ENCODE assay signal across 8 cellular contexts in genomic region chr3:79497447-79498111, GRCh38.
DNase-seq lines count a peak whose midpoint lies in the region; FAIRE-seq and TF ChIP-seq lines count a peak whose summit lies in the region.
"Had no signal": no experiment of that assay in that cellular context is flagged by ENCODE, and none has a peak within 500 bp of the region (broad histone marks: within the 10 kb centered on the region; RNA-seq: fewer than 3 reads in every experiment).

No MANE protein-coding gene starts in this region.

- no peak overlapping the region for H2AFZ ChIP-seq in Karpas-422 (ENCODE audit: low read length)
- H2AFZ ChIP-seq in neural progenitor cell (replicated peaks) = no peak overlapping the region

- H3K9me3 ChIP-seq in Karpas-422 (ENCODE audit: low read length) = no peaks in the 10 kb centered on the region
- no peaks in the 10 kb centered on the region for H3K9me3 ChIP-seq in breast epithelium
- H3K9me3 ChIP-seq in neural progenitor cell (ENCODE audit: low read depth) = no peaks in the 10 kb centered on the region
- H3K9me3 ChIP-seq in HAP-1 = no peaks in the 10 kb centered on the region

- H4K20me1 ChIP-seq in Karpas-422 (ENCODE audit: insufficient read depth, low read depth, low read length) (no peaks in the 10 kb centered on the region), neural progenitor cell (ENCODE audit: low read depth) (no peaks in the 10 kb centered on the region)

- no peaks in the 10 kb centered on the region for H3K36me3 Mint-ChIP-seq in neural progenitor cell

- H3K4me1 Mint-ChIP-seq in neural progenitor cell = no peaks in the 10 kb centered on the region
- H3K4me1 Mint-ChIP-seq: activated B cell treated with CpG ODN at 0.5 μM for 24 hours had no signal

- no peak overlapping the region for H3K9ac ChIP-seq in Karpas-422 (ENCODE audit: low read length)
- no peak overlapping the region for H3K9ac ChIP-seq in neural progenitor cell

- H3K4me1 ChIP-seq in Karpas-422 (ENCODE audit: low read length) (no peaks in the 10 kb centered on the region), breast epithelium (no peaks in the 10 kb centered on the region), neural progenitor cell (no peaks in the 10 kb centered on the region), HAP-1 (no peaks in the 10 kb centered on the region)

- no peaks in the 10 kb centered on the region for H3K79me2 ChIP-seq in Karpas-422 (ENCODE audit: low read length)
- H3K79me2 ChIP-seq in neural progenitor cell (ENCODE audit: low read depth) = no peaks in the 10 kb centered on the region

- in situ Hi-C loops in HAP-1 (cut with MboI; ENCODE audit: low sequenced_read_pairs) = loop anchor here (25.0 kb wide), 1 partner anchor 835 kb away; no protein-coding TSS in a partner anchor

- no peaks in the 10 kb centered on the region for H3K27me3 Mint-ChIP-seq in neural progenitor cell (ENCODE audit: insufficient read depth, low read depth)
- H3K27me3 Mint-ChIP-seq: activated B cell treated with CpG ODN at 0.5 μM for 24 hours had no signal

- no peaks in the 10 kb centered on the region for H3K9me2 ChIP-seq in Karpas-422 (replicated peaks; ENCODE audit: insufficient read depth, low read length)

- H3K4me3 ChIP-seq in Karpas-422 (ENCODE audit: low read length) = no peak overlapping the region
- H3K4me3 ChIP-seq in breast epithelium = no peak overlapping the region
- H3K4me3 ChIP-seq in neural progenitor cell = no peak overlapping the region
- no peak overlapping the region for H3K4me3 ChIP-seq in HAP-1

- H3K4me3 Mint-ChIP-seq in neural progenitor cell = no peak overlapping the region
- H3K4me3 Mint-ChIP-seq: activated B cell treated with CpG ODN at 0.5 μM for 24 hours had no signal

- H3K27ac Mint-ChIP-seq in neural progenitor cell = no peak overlapping the region
- H3K27ac Mint-ChIP-seq: activated B cell treated with CpG ODN at 0.5 μM for 24 hours had no signal

- FAIRE-seq in GM12891 (lab: Jason Lieb, UNC) = no peak

- H3K27ac ChIP-seq in Karpas-422 (ENCODE audit: low read length) (no peak overlapping the region), breast epithelium (no peak overlapping the region), neural progenitor cell (no peak overlapping the region)

- TF ChIP-seq CTCF in breast epithelium (IDR thresholded peaks at IDR 0.05) (peak; percentile 28 to 41 (median 34)), neural progenitor cell (IDR thresholded peaks at IDR 0.05) (peak; percentile 90)

- H3K36me3 ChIP-seq in Karpas-422 (ENCODE audit: insufficient read depth, low read length) = no peaks in the 10 kb centered on the region
- H3K36me3 ChIP-seq in breast epithelium = no peaks in the 10 kb centered on the region
- no peaks in the 10 kb centered on the region for H3K36me3 ChIP-seq in neural progenitor cell
- no peaks in the 10 kb centered on the region for H3K36me3 ChIP-seq in HAP-1 (replicated peaks)

- DNase-seq in GM12891 (ENCODE audit: insufficient read length, low spot score) = peak; percentile 24
- peak; percentile 63 for DNase-seq in Karpas-422
- DNase-seq in breast epithelium (ENCODE audit: low spot score in 2 of 2) = no peak
- DNase-seq in neural progenitor cell (ENCODE audit: low spot score) = peak; percentile 22
- DNase-seq in HAP-1 (ENCODE audit: low spot score in 2 of 2) = no peak
- DNase-seq in activated naive CD4-positive, alpha-beta T cell treated with Interleukin-2 at 50 U/mL for 16 hours = no peak
- DNase-seq in NCI-H146 (lab: John Stamatoyannopoulos, UW) = no peak
- DNase-seq: activated B cell treated with CpG ODN at 0.5 μM for 24 hours had no signal

- TF ChIP-seq POLR2A in GM12891 (IDR thresholded peaks at IDR 0.05; ENCODE audit: low read depth, low read length) (no peak), breast epithelium (IDR thresholded peaks at IDR 0.05) (no peak)

- no peak overlapping the region for H3K4me2 ChIP-seq in Karpas-422 (ENCODE audit: low read depth, low read length, poor library complexity, severe bottlenecking)
- H3K4me2 ChIP-seq in neural progenitor cell = no peak overlapping the region

- H3K27me3 ChIP-seq in Karpas-422 (ENCODE audit: low read length) (no peaks in the 10 kb centered on the region), breast epithelium (no peaks in the 10 kb centered on the region), neural progenitor cell (no peaks in the 10 kb centered on the region), HAP-1 (ENCODE audit: low read depth) (no peaks in the 10 kb centered on the region)

- peaks cover 7% of the 10 kb centered on the region for H3K9me3 Mint-ChIP-seq in neural progenitor cell
- H3K9me3 Mint-ChIP-seq: activated B cell treated with CpG ODN at 0.5 μM for 24 hours had no signal

- intact Hi-C loops in breast epithelium (cut with DNase I; ENCODE audit: low total_unique reads) = no loop called here

- no peaks in the 10 kb centered on the region for H3F3A ChIP-seq in neural progenitor cell (ENCODE audit: low read depth)

TF ChIP-seq in GM12891, 5 proteins besides CTCF, POLR2A, EP300 and RAD21:
- TF ChIP-seq SPI1 (IDR thresholded peaks at IDR 0.05; ENCODE audit: low read depth, low read length) (no peak), POU2F2 (IDR thresholded peaks at IDR 0.05; ENCODE audit: low read depth, low read length) (no peak), TAF1 (IDR thresholded peaks at IDR 0.05; ENCODE audit: low read depth, low read length) (no peak)

Comparison
In these comparisons a context has a peak if more than half of its experiments do, and no peak if none do; other contexts are left out.
1. DNase-seq: peak in GM12891 (single experiment), Karpas-422 (single experiment) and neural progenitor cell (single experiment); none in breast epithelium (0 of 2), HAP-1 (0 of 2), activated naive CD4-positive, alpha-beta T cell treated with Interleukin-2 at 50 U/mL for 16 hours (single experiment) and NCI-H146 (single experiment).